ENCODE assay signal across 8 cellular contexts in genomic region chr4:38856524-38857337, GRCh38. TPM values are rescaled to one million over a fixed set of nuclear protein-coding genes. Genes with fewer than 3 reads are reported as not detected.
DNase-seq lines count a peak whose midpoint lies in the region; ATAC-seq and TF ChIP-seq lines count a peak whose summit lies in the region.

Gene TLR6 (minus strand): TSS chr4:38856817. CDS start chr4:38829473, 27,344 bp downstream.

- peaks cover 9 to 51% of the 10 kb centered on the region in 2 donors for H3K4me1 ChIP-seq in left lung

- intact Hi-C loops in left lung (cut with DNase I) = no loop called here

- H3K27ac ChIP-seq in WERI-Rb-1 = no peak within 1 kb of the TSS
- H3K27ac ChIP-seq in left lung = peak within 1 kb of the TSS; percentile 74 to 97

- H3K9me3 ChIP-seq in WERI-Rb-1 (ENCODE audit: severe bottlenecking) = peaks cover 4% of the 10 kb centered on the region
- H3K9me3 ChIP-seq in left lung = peaks cover 0 to under 1% of the 10 kb centered on the region in 2 donors

- H3K27me3 Mint-ChIP-seq in chondrocyte (ENCODE audit: low read depth) = no peaks in the 10 kb centered on the region

- ATAC-seq in left lung (peak; percentile 83), HG02840 (IDR thresholded peaks at IDR 0.05; ENCODE audit: low FRiP score, unreplicated experiment) (no peak)

- peak; percentile 67 for TF ChIP-seq CTCF in WERI-Rb-1 (IDR thresholded peaks at IDR 0.05; ENCODE audit: low read depth, low read length)
- peak; percentile 96 for TF ChIP-seq CTCF in chondrocyte (IDR thresholded peaks at IDR 0.05)
- TF ChIP-seq CTCF in left lung (IDR thresholded peaks at IDR 0.05) = peak; percentile 70 to 81

- H3K27ac Mint-ChIP-seq in chondrocyte (ENCODE audit: unreplicated experiment) = peak within 1 kb of the TSS; percentile 94

- H3K36me3 Mint-ChIP-seq in chondrocyte (ENCODE audit: low read depth) = no peaks in the 10 kb centered on the region

- H3K4me3 Mint-ChIP-seq in chondrocyte (ENCODE audit: unreplicated experiment) = peak within 1 kb of the TSS; percentile 44

- H3K36me3 ChIP-seq in WERI-Rb-1 = no peaks in the 10 kb centered on the region
- H3K36me3 ChIP-seq in left lung = no peaks in the 10 kb centered on the region

- no peaks in the 10 kb centered on the region for H3K27me3 ChIP-seq in WERI-Rb-1 (ENCODE audit: insufficient read depth, low read depth, severe bottlenecking)
- H3K27me3 ChIP-seq in left lung = no peaks in the 10 kb centered on the region

- H3K9me3 Mint-ChIP-seq in chondrocyte (ENCODE audit: low read depth) = peaks cover 2% of the 10 kb centered on the region

- H3K4me1 Mint-ChIP-seq in chondrocyte (ENCODE audit: low read depth) = peaks cover 35% of the 10 kb centered on the region

- no peak within 1 kb of the TSS for H3K4me3 ChIP-seq in WERI-Rb-1 (ENCODE audit: low read depth, low read length)
- peak within 1 kb of the TSS; percentile 15 to 43 for H3K4me3 ChIP-seq in left lung

- peak; percentile 93 for DNase-seq in DMS53 treated with DMSO at 0.1 percent for 48 hours (lab: John Stamatoyannopoulos, UW; ENCODE audit: unreplicated experiment)
- peak; percentile 86 for DNase-seq in H4 (ENCODE audit: low spot score)
- DNase-seq in NCI-H1105 (lab: John Stamatoyannopoulos, UW) = peak; percentile 1
- peak; percentile 57 for DNase-seq in WERI-Rb-1
- DNase-seq in chondrocyte (ENCODE audit: low spot score) = no peak
- no peak for DNase-seq in left lung
- peak; percentile 13 for DNase-seq in stimulated activated CD8-positive, alpha-beta memory T cell treated with anti-CD3 and anti-CD28 coated beads, Interleukin-12 subunit alpha, Interleukin-12 subunit beta, amount 100 ng/mL, for 4 hours (ENCODE audit: low read depth)

RNA-seq across cellular contexts. Expression of gene TLR6, which starts in this region (rescaled TPM):
- 9.9 and 15.8 TPM in 2 replicates for total RNA-seq in H4 (2014; rRNA removed; shearing (Covaris generic))
- 2.0 to 2.9 TPM (median 2.6 TPM) in 3 replicates for total RNA-seq in chondrocyte
- total RNA-seq in left lung = 10 to 100 TPM in 1 of 2 donors, 1 to 10 TPM in 1; 6.6 to 18.1 TPM

Comparison
In these comparisons a context has a peak if more than half of its experiments do, and no peak if none do; other contexts are left out.
1. DNase-seq: peak in DMS53 treated with DMSO at 0.1 percent for 48 hours (single experiment), H4 (single experiment), NCI-H1105 (single experiment), WERI-Rb-1 (single experiment) and stimulated activated CD8-positive, alpha-beta memory T cell treated with anti-CD3 and anti-CD28 coated beads, Interleukin-12 subunit alpha, Interleukin-12 subunit beta, amount 100 ng/mL, for 4 hours (single experiment); none in chondrocyte (single experiment) and left lung (0 of 2).
2. Peak in every context shown above with its lines, with median percentiles within 50 percentile points of each other: CTCF ChIP-seq.